Comparison of ENCODE assay signal across 29 cellular contexts in genomic region chr14:23195552-23196101, GRCh38. TPM values are rescaled to one million over a fixed set of nuclear protein-coding genes. Genes with fewer than 3 reads are reported as not detected.
A peak's percentile ranks its signal among the peaks of the same experiment; 100 is the strongest.
DNase-seq lines count a peak whose midpoint lies in the region; ATAC-seq and TF ChIP-seq lines count a peak whose summit lies in the region.
"Had no signal": no experiment of that assay in that cellular context is flagged by ENCODE, and none has a peak within 500 bp of the region (broad histone marks: within the 10 kb centered on the region; RNA-seq: fewer than 3 reads in every experiment).

No MANE protein-coding gene starts in this region.

- CTCF ChIA-PET in WTC11 (lab: Charles Lee): interaction anchor here (0.6 to 1.7 kb wide), 3 partner anchors 8 to 217 kb away, joined by 3 to 6 read pairs (median 3); no protein-coding TSS in a partner anchor

- H3K4me3 ChIP-seq in lower lobe of right lung: no peak overlapping the region
- H3K4me3 ChIP-seq: GM12878 had no signal

- H3K27me3 Mint-ChIP-seq in WTC11 (ENCODE audit: low read depth): no peaks in the 10 kb centered on the region
- peaks cover 6% of the 10 kb centered on the region for H3K27me3 Mint-ChIP-seq in nephron progenitor cell (ENCODE audit: low read depth, poor library complexity)

- no peak for DNase-seq in WTC11 (ENCODE audit: low spot score)
- DNase-seq in left colon: no peak
- no peak for DNase-seq in nephron progenitor cell
- DNase-seq in NCI-H510A treated with DMSO at 0.1 percent for 48 hours (lab: John Stamatoyannopoulos, UW): no peak
- DNase-seq in lower lobe of right lung: no peak
- no peak for DNase-seq in Kasumi-1 (lab: John Stamatoyannopoulos, UW)
- DNase-seq: Caco-2; CD8-positive, alpha-beta T cell; DMS 273 treated with DMSO at 0.1 percent for 48 hours; DMS79; EL; GDM1; GOT3; HCEC 1CT; NCI-H1105 treated with DMSO at 0.1 percent for 48 hours; NCI-H2081; NCI-H2171; NCI-H345; NCI-H524 treated with DMSO at 0.1 percent for 48 hours; NCI-H774; PC-3; SK-N-SH; SW 1271 had no signal

- H3K4me1 ChIP-seq in lower lobe of right lung: no peaks in the 10 kb centered on the region

- TF ChIP-seq CTCF in WTC11 (IDR thresholded peaks at IDR 0.05) (no peak), nephron progenitor cell (IDR thresholded peaks at IDR 0.05) (no peak), lower lobe of right lung (IDR thresholded peaks at IDR 0.05) (no peak)

- H3K9me3 Mint-ChIP-seq in WTC11 (peaks cover 4% of the 10 kb centered on the region; the same call in 1 of the 2 replicates), nephron progenitor cell (peaks cover 4% of the 10 kb centered on the region)
- H3K9me3 Mint-ChIP-seq: IgD-negative memory B cell had no signal

- no peak overlapping the region for H3K4me3 Mint-ChIP-seq in WTC11
- no peak overlapping the region for H3K4me3 Mint-ChIP-seq in nephron progenitor cell
- H3K4me3 Mint-ChIP-seq: B cell; CD8-positive, alpha-beta T cell; IgD-negative memory B cell had no signal

- ATAC-seq in WTC11 (no peak), left colon (peak; percentile 50), lower lobe of right lung (no peak), HG03039 (IDR thresholded peaks at IDR 0.05; ENCODE audit: unreplicated experiment) (no peak)
- ATAC-seq: CD8-positive, alpha-beta T cell; GM12878; PC-3 had no signal

- no peaks in the 10 kb centered on the region for H3K9me3 ChIP-seq in lower lobe of right lung
- H3K9me3 ChIP-seq: Caco-2, SK-N-SH had no signal

- H3K27ac Mint-ChIP-seq in WTC11: peak overlapping the region; percentile 83; the same call in 1 of the 2 replicates
- H3K27ac Mint-ChIP-seq in nephron progenitor cell: peak overlapping the region; percentile 1
- H3K27ac Mint-ChIP-seq: B cell; CD8-positive, alpha-beta T cell; IgD-negative memory B cell had no signal

- H3K36me3 Mint-ChIP-seq in WTC11 (no peaks in the 10 kb centered on the region), nephron progenitor cell (ENCODE audit: low read depth) (no peaks in the 10 kb centered on the region)
- H3K36me3 Mint-ChIP-seq: CD8-positive, alpha-beta T cell; IgD-negative memory B cell had no signal

- POLR2A ChIA-PET in WTC11 (lab: Charles Lee): no interaction called here

- H3K4me1 Mint-ChIP-seq in WTC11 (peaks cover 45% of the 10 kb centered on the region), nephron progenitor cell (no peaks in the 10 kb centered on the region)
- H3K4me1 Mint-ChIP-seq: B cell had no signal

- no peaks in the 10 kb centered on the region for H3K27me3 ChIP-seq in lower lobe of right lung (ENCODE audit: low read depth)

- H3K27ac ChIP-seq in lower lobe of right lung: no peak overlapping the region
- H3K27ac ChIP-seq: C4-2B had no signal

- H3K36me3 ChIP-seq in lower lobe of right lung: no peaks in the 10 kb centered on the region

- intact Hi-C loops in left colon (cut with DNase I, micrococcal nuclease) (no loop called here), lower lobe of right lung (cut with DNase I) (no loop called here)

TF ChIP-seq in WTC11, 78 proteins besides CTCF, POLR2A, EP300 and RAD21:
- TF ChIP-seq SOX15 (CRISPR knock-in tag; IDR thresholded peaks at IDR 0.05) (no peak), HMGA2 (CRISPR knock-in tag; IDR thresholded peaks at IDR 0.05) (no peak), CREB1 (CRISPR knock-in tag; IDR thresholded peaks at IDR 0.05) (no peak), GABPB1 (CRISPR knock-in tag; IDR thresholded peaks at IDR 0.05) (peak; percentile 73), IRF2 (CRISPR knock-in tag; IDR thresholded peaks at IDR 0.05; ENCODE audit: borderline replicate concordance, low read depth) (no peak)
- TF ChIP-seq, protein P1, sequence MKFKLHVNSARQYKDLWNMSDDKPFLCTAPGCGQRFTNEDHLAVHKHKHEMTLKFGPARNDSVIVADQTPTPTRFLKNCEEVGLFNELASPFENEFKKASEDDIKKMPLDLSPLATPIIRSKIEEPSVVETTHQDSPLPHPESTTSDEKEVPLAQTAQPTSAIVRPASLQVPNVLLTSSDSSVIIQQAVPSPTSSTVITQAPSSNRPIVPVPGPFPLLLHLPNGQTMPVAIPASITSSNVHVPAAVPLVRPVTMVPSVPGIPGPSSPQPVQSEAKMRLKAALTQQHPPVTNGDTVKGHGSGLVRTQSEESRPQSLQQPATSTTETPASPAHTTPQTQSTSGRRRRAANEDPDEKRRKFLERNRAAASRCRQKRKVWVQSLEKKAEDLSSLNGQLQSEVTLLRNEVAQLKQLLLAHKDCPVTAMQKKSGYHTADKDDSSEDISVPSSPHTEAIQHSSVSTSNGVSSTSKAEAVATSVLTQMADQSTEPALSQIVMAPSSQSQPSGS (CRISPR knock-in tag; IDR thresholded peaks at IDR 0.05; ENCODE audit: borderline replicate concordance, low read depth): no peak
- TF ChIP-seq, protein P2, sequence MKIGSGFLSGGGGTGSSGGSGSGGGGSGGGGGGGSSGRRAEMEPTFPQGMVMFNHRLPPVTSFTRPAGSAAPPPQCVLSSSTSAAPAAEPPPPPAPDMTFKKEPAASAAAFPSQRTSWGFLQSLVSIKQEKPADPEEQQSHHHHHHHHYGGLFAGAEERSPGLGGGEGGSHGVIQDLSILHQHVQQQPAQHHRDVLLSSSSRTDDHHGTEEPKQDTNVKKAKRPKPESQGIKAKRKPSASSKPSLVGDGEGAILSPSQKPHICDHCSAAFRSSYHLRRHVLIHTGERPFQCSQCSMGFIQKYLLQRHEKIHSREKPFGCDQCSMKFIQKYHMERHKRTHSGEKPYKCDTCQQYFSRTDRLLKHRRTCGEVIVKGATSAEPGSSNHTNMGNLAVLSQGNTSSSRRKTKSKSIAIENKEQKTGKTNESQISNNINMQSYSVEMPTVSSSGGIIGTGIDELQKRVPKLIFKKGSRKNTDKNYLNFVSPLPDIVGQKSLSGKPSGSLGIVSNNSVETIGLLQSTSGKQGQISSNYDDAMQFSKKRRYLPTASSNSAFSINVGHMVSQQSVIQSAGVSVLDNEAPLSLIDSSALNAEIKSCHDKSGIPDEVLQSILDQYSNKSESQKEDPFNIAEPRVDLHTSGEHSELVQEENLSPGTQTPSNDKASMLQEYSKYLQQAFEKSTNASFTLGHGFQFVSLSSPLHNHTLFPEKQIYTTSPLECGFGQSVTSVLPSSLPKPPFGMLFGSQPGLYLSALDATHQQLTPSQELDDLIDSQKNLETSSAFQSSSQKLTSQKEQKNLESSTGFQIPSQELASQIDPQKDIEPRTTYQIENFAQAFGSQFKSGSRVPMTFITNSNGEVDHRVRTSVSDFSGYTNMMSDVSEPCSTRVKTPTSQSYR (CRISPR knock-in tag; IDR thresholded peaks at IDR 0.05): no peak

RNA-seq across cellular contexts. Expression of gene SLC7A8, which starts 12.2 kb away (rescaled TPM):
- total RNA-seq in WTC11 (2021): 200 to 207 TPM (median 201 TPM) in 3 replicates
- total RNA-seq in left colon: 10 to 100 TPM; 18.2 to 33.6 TPM
- 36.8 TPM for total RNA-seq in lower lobe of right lung

RNA-seq across cellular contexts. Expression of gene RNF212B, which starts 42.1 kb away (rescaled TPM):
- total RNA-seq in WTC11 (2021): 0.27 to 0.55 TPM (median 0.46 TPM) in 3 replicates
- not detected for total RNA-seq in left colon
- total RNA-seq in lower lobe of right lung: not detected
- total RNA-seq: B cell; Caco-2; CD8-positive, alpha-beta T cell; GM12878; M059J; PC-3 had no signal
